2 cellular contexts compared by ENCODE assay signal in the genomic region with DNA sequence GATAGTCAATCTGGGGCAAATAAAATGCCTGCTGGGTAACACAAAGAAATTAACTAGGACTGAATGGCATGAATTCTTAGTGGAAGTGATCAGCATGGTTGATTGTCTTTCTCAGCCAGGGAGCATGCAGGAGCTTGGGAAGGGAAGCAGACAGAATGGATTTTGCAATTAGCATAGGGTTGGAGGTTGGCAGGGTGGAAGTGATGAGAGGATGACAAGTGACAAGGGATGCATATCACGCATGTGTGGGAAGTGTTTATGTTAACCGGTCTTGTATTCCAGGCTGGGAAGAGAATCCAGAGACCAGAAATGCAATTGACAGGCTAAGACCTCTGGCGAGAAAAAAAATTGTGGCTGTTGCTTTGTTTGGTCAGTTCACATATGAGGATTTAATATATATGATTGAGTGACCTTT.
TF ChIP-seq lines count a peak whose summit lies in the region.

No MANE protein-coding gene starts in this region.

TF ChIP-seq in endothelial cell of umbilical vein, 7 proteins besides CTCF, POLR2A, EP300 and RAD21:
- TF ChIP-seq MYC (IDR thresholded peaks at IDR 0.05; ENCODE audit: low read depth, low read length) (no peak), FOS (IDR thresholded peaks at IDR 0.05; ENCODE audit: borderline replicate concordance, insufficient read depth, low read length) (no peak), POLR2AphosphoS5 (IDR thresholded peaks at IDR 0.05; ENCODE audit: insufficient read depth, low read depth, low read length) (no peak), GATA2 (IDR thresholded peaks at IDR 0.05; ENCODE audit: insufficient read depth, insufficient read length, low read depth, low read length) (no peak), MAX (IDR thresholded peaks at IDR 0.05; ENCODE audit: insufficient read depth, insufficient read length) (no peak), JUN (IDR thresholded peaks at IDR 0.05; ENCODE audit: borderline replicate concordance, insufficient read depth, insufficient read length, low read depth) (no peak), EZH2 (IDR thresholded peaks at IDR 0.05; ENCODE audit: borderline replicate concordance, low read depth, low read length, severe bottlenecking) (no peak)
TF ChIP-seq in endothelial cell of umbilical vein: peak in this region for 0.

TF ChIP-seq in HEK293T, 16 proteins besides CTCF, POLR2A, EP300 and RAD21:
- TF ChIP-seq HDGF (IDR thresholded peaks at IDR 0.05; ENCODE audit: borderline replicate concordance): no peak
- TF ChIP-seq NFRKB (IDR thresholded peaks at IDR 0.05): no peak
- TF ChIP-seq BHLHE40 (IDR thresholded peaks at IDR 0.05; ENCODE audit: borderline replicate concordance): no peak
- no peak for TF ChIP-seq PKNOX1 (IDR thresholded peaks at IDR 0.05)
- TF ChIP-seq TARDBP (IDR thresholded peaks at IDR 0.05): no peak
- no peak for TF ChIP-seq L3MBTL2 (conservative IDR thresholded peaks at IDR 0.05)
- TF ChIP-seq ARNT (IDR thresholded peaks at IDR 0.05): no peak
- no peak for TF ChIP-seq SP1 (IDR thresholded peaks at IDR 0.05)
- TF ChIP-seq SUZ12 (IDR thresholded peaks at IDR 0.05): no peak
- no peak for TF ChIP-seq FOXM1 (IDR thresholded peaks at IDR 0.05; ENCODE audit: borderline replicate concordance)
- no peak for TF ChIP-seq CTBP1 (IDR thresholded peaks at IDR 0.05; ENCODE audit: borderline replicate concordance)
- TF ChIP-seq FOXA1 (IDR thresholded peaks at IDR 0.05): no peak
- no peak for TF ChIP-seq FOXK2 (IDR thresholded peaks at IDR 0.05)
